Comparison of ENCODE assay signal across 22 cellular contexts in the genomic region with DNA sequence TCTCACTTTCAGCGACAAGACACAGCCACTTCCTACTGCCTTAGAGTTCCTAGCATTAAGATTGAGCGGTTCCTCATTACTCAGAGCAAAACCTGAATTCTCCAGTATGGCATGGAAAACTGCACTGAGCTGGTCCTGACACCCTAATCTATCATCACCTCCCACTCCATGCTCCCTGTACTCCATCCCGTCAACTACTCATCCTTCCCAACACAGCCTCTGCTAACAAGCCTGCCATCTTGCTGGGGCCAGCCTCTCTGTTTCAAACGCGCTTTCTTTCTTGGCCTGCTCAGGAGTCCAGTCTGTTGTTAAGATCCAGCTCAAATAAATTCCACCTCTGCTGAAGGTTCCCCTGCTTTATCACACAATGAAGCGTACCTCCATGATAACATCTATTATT. TPM values are rescaled to one million over a fixed set of nuclear protein-coding genes. Genes with fewer than 3 reads are reported as not detected.
DNase-seq lines count a peak whose midpoint lies in the region; ATAC-seq and TF ChIP-seq lines count a peak whose summit lies in the region.
"Had no signal": no experiment of that assay in that cellular context is flagged by ENCODE, and none has a peak within 500 bp of the region (broad histone marks: within the 10 kb centered on the region; RNA-seq: fewer than 3 reads in every experiment).

No MANE protein-coding gene starts in this region.

- H4K8ac ChIP-seq in mesendoderm (ENCODE audit: low read depth, low read length), result no peak overlapping the region

- H3K4ac ChIP-seq in mesendoderm (ENCODE audit: low read depth, low read length), result no peak overlapping the region

- H3K18ac ChIP-seq in mesendoderm (ENCODE audit: low read length), result no peak overlapping the region

- H4K5ac ChIP-seq in mesendoderm (ENCODE audit: low read length), result no peak overlapping the region

- no peak overlapping the region for H3K4me2 ChIP-seq in mesendoderm (ENCODE audit: low read length)

- CTCF ChIA-PET in WTC11 (lab: Charles Lee), result no interaction called here

- H3K36me3 Mint-ChIP-seq in activated naive CD4-positive, alpha-beta T cell treated with anti-CD3 and anti-CD28 coated beads, Interleukin-2, amount 50 U/mL, for 24 hours, result peaks cover 3% of the 10 kb centered on the region
- peaks cover 16% of the 10 kb centered on the region for H3K36me3 Mint-ChIP-seq in WTC11
- H3K36me3 Mint-ChIP-seq in nephron progenitor cell (ENCODE audit: low read depth), result peaks cover 21% of the 10 kb centered on the region

- no peak overlapping the region for H3K23ac ChIP-seq in mesendoderm (ENCODE audit: low read length)

- H3K27me3 Mint-ChIP-seq in activated naive CD4-positive, alpha-beta T cell treated with anti-CD3 and anti-CD28 coated beads, Interleukin-2, amount 50 U/mL, for 24 hours, result no peaks in the 10 kb centered on the region
- no peaks in the 10 kb centered on the region for H3K27me3 Mint-ChIP-seq in WTC11 (ENCODE audit: low read depth)
- peaks cover 3% of the 10 kb centered on the region for H3K27me3 Mint-ChIP-seq in nephron progenitor cell (ENCODE audit: low read depth, poor library complexity)
- H3K27me3 Mint-ChIP-seq: CD4-positive, alpha-beta memory T cell had no signal

- H3K36me3 ChIP-seq in mesendoderm (ENCODE audit: control insufficient read depth, insufficient read depth, low read length), result no peaks in the 10 kb centered on the region

- H3K4me3 ChIP-seq in mesendoderm (ENCODE audit: low read length), result no peak overlapping the region
- H3K4me3 ChIP-seq: GM23248 had no signal

- no peak overlapping the region for H2BK5ac ChIP-seq in mesendoderm (ENCODE audit: low read length)

- no peaks in the 10 kb centered on the region for H3K79me1 ChIP-seq in mesendoderm (ENCODE audit: low read length)

- no peak overlapping the region for H3K9ac ChIP-seq in mesendoderm (ENCODE audit: low read length)
- H3K9ac ChIP-seq: GM23248 had no signal

- WGBS in mesendoderm (ENCODE audit: extremely low coverage, insufficient coverage, low lambda C conversion rate), result no CpG with 5 or more reads among the region's 6 CpGs

- H3K27ac Mint-ChIP-seq in activated naive CD4-positive, alpha-beta T cell treated with anti-CD3 and anti-CD28 coated beads, Interleukin-2, amount 50 U/mL, for 24 hours, result peak overlapping the region; percentile 2
- H3K27ac Mint-ChIP-seq in WTC11 (0 out of 2 replicates have a peak overlapping the region, but pooled peaks have one; percentile 13), nephron progenitor cell (peak overlapping the region; percentile 15)

- H3K4me3 Mint-ChIP-seq in activated naive CD4-positive, alpha-beta T cell treated with anti-CD3 and anti-CD28 coated beads, Interleukin-2, amount 50 U/mL, for 24 hours, result no peak overlapping the region
- H3K4me3 Mint-ChIP-seq in WTC11 (no peak overlapping the region), nephron progenitor cell (no peak overlapping the region)
- H3K4me3 Mint-ChIP-seq: CD4-positive, alpha-beta memory T cell; H9 had no signal

- POLR2A ChIA-PET in WTC11 (lab: Charles Lee), result no interaction called here

- no peak for ATAC-seq in WTC11
- no peak for ATAC-seq in HG02973 (IDR thresholded peaks at IDR 0.05; ENCODE audit: unreplicated experiment)
- ATAC-seq in GM19455 (IDR thresholded peaks at IDR 0.05; ENCODE audit: unreplicated experiment), result no peak
- ATAC-seq: HCT116 had no signal

- no peaks in the 10 kb centered on the region for H3K79me2 ChIP-seq in mesendoderm (ENCODE audit: control insufficient read depth, insufficient read depth, low read length)

- no peak overlapping the region for H2BK120ac ChIP-seq in mesendoderm (ENCODE audit: low read depth, low read length)

- TF ChIP-seq CTCF in WTC11 (IDR thresholded peaks at IDR 0.05) (no peak), nephron progenitor cell (IDR thresholded peaks at IDR 0.05) (no peak)

- no peak overlapping the region for H3K27ac ChIP-seq in mesendoderm (ENCODE audit: low read depth, low read length)
- H3K27ac ChIP-seq: GM23248 had no signal

- no peak overlapping the region for H3K56ac ChIP-seq in mesendoderm (ENCODE audit: low read length)

- no peaks in the 10 kb centered on the region for H3K4me1 ChIP-seq in mesendoderm (ENCODE audit: control insufficient read depth, low read depth, low read length)

- H3K27me3 ChIP-seq in mesendoderm (ENCODE audit: insufficient read depth, low read length, poor library complexity), result no peaks in the 10 kb centered on the region

- H2BK15ac ChIP-seq in mesendoderm (replicated peaks; ENCODE audit: low read depth), result no peak overlapping the region

- H3K4me1 Mint-ChIP-seq in activated naive CD4-positive, alpha-beta T cell treated with anti-CD3 and anti-CD28 coated beads, Interleukin-2, amount 50 U/mL, for 24 hours, result no peaks in the 10 kb centered on the region
- peaks cover 23% of the 10 kb centered on the region for H3K4me1 Mint-ChIP-seq in WTC11
- H3K4me1 Mint-ChIP-seq in nephron progenitor cell, result peaks cover 42% of the 10 kb centered on the region
- H3K4me1 Mint-ChIP-seq: CD4-positive, alpha-beta memory T cell had no signal

- no peak for DNase-seq in activated naive CD4-positive, alpha-beta T cell treated with Interleukin-2 at 50 U/mL for 16 hours
- no peak for DNase-seq in WTC11 (ENCODE audit: low spot score)
- no peak for DNase-seq in nephron progenitor cell
- no peak for DNase-seq in mesendoderm
- DNase-seq: C1 segment of cervical spinal cord; Calu3; CD4-positive, alpha-beta memory T cell; COR-L47; DMS53; DMS79 treated with DMSO at 0.1 percent for 48 hours; GF-D8; GM23248; H9 had no signal

- no peaks in the 10 kb centered on the region for H3K9me3 Mint-ChIP-seq in activated naive CD4-positive, alpha-beta T cell treated with anti-CD3 and anti-CD28 coated beads, Interleukin-2, amount 50 U/mL, for 24 hours
- H3K9me3 Mint-ChIP-seq in WTC11 (peaks cover 22% of the 10 kb centered on the region), nephron progenitor cell (peaks cover 26% of the 10 kb centered on the region)

- H2AK5ac ChIP-seq in mesendoderm (ENCODE audit: low read length), result no peak overlapping the region

TF ChIP-seq in WTC11, 78 proteins besides CTCF, POLR2A, EP300 and RAD21:
- TF ChIP-seq JAZF1 (CRISPR knock-in tag; IDR thresholded peaks at IDR 0.05) (no peak), ZNF416 (CRISPR knock-in tag; IDR thresholded peaks at IDR 0.05) (no peak), KAT7 (CRISPR knock-in tag; IDR thresholded peaks at IDR 0.05; ENCODE audit: borderline replicate concordance) (no peak)
- TF ChIP-seq, protein P1, sequence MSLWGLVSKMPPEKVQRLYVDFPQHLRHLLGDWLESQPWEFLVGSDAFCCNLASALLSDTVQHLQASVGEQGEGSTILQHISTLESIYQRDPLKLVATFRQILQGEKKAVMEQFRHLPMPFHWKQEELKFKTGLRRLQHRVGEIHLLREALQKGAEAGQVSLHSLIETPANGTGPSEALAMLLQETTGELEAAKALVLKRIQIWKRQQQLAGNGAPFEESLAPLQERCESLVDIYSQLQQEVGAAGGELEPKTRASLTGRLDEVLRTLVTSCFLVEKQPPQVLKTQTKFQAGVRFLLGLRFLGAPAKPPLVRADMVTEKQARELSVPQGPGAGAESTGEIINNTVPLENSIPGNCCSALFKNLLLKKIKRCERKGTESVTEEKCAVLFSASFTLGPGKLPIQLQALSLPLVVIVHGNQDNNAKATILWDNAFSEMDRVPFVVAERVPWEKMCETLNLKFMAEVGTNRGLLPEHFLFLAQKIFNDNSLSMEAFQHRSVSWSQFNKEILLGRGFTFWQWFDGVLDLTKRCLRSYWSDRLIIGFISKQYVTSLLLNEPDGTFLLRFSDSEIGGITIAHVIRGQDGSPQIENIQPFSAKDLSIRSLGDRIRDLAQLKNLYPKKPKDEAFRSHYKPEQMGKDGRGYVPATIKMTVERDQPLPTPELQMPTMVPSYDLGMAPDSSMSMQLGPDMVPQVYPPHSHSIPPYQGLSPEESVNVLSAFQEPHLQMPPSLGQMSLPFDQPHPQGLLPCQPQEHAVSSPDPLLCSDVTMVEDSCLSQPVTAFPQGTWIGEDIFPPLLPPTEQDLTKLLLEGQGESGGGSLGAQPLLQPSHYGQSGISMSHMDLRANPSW (CRISPR knock-in tag; conservative IDR thresholded peaks at IDR 0.05; ENCODE audit: low read depth), result no peak
- TF ChIP-seq, protein P2, sequence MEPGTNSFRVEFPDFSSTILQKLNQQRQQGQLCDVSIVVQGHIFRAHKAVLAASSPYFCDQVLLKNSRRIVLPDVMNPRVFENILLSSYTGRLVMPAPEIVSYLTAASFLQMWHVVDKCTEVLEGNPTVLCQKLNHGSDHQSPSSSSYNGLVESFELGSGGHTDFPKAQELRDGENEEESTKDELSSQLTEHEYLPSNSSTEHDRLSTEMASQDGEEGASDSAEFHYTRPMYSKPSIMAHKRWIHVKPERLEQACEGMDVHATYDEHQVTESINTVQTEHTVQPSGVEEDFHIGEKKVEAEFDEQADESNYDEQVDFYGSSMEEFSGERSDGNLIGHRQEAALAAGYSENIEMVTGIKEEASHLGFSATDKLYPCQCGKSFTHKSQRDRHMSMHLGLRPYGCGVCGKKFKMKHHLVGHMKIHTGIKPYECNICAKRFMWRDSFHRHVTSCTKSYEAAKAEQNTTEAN (CRISPR knock-in tag; IDR thresholded peaks at IDR 0.05), result no peak
- TF ChIP-seq, protein P3, sequence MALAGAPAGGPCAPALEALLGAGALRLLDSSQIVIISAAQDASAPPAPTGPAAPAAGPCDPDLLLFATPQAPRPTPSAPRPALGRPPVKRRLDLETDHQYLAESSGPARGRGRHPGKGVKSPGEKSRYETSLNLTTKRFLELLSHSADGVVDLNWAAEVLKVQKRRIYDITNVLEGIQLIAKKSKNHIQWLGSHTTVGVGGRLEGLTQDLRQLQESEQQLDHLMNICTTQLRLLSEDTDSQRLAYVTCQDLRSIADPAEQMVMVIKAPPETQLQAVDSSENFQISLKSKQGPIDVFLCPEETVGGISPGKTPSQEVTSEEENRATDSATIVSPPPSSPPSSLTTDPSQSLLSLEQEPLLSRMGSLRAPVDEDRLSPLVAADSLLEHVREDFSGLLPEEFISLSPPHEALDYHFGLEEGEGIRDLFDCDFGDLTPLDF (CRISPR knock-in tag; IDR thresholded peaks at IDR 0.05), result no peak
TF ChIP-seq in WTC11: peak in this region for 0.

RNA-seq across cellular contexts. Expression of a gene that starts 12.0 kb away (rescaled TPM):
- total RNA-seq in WTC11 (2021), result 0.59 to 1.0 TPM (median 1.0 TPM) in 3 replicates
- 0.07 TPM for polyA plus RNA-seq in mesendoderm (2013, experiment 1 of 2)
- 0.48 TPM for polyA plus RNA-seq in mesendoderm (2013, experiment 2 of 2)
- total RNA-seq: Daoy had no signal

RNA-seq across cellular contexts. Expression of a gene that starts 12.2 kb away (rescaled TPM):
- total RNA-seq in WTC11 (2021), result 0.44 TPM in 2 of 3 replicates, not detected in the other
- polyA plus RNA-seq in mesendoderm (2013, experiment 1 of 2), result 0.18 TPM
- polyA plus RNA-seq in mesendoderm (2013, experiment 2 of 2), result 0.25 TPM
- total RNA-seq: A172, A673, Daoy, G401, GM23248, H4 had no signal
- polyA plus RNA-seq: GM23248 had no signal
